In the genomic region with DNA sequence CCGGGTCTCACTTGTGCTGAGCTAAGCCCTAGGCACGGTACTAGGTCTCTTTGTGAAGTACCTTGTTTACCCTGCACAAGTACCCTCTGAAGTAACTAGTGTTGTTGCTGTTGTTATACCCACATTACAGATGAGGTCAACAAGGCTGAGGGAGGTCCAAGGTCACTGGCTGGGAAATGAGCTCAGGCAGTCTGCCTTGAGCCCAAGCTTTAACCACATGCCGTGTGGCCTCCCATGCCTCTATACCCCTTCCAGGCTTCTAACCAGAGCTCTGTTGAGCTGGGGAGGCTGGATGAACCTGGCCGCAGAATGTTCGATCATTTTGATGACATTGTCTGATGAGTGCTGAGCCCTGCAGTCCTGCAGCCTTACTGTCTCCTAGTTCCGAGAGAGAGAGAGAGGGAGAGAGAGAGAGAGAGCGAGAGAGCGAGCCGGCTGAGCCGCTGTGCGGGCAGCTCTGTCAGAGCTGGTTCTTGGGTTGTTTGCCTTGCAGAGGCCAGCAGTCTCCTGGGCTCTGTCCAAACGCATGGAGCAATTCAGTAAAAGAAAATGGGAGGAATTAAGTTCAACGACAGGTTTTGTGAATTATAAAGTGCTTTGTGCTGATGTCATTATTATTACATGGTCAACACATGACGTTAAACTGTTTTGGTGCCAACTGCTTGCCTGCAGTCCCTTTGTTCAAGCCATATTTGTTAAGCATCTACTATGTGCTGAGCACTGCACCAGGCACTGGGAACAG, we compare ENCODE assay signal across 10 cellular contexts. TPM values are rescaled to one million over a fixed set of nuclear protein-coding genes. Genes with fewer than 3 reads are reported as not detected.
DNase-seq lines count a peak whose midpoint lies in the region; ATAC-seq, FAIRE-seq and TF ChIP-seq lines count a peak whose summit lies in the region.
"Had no signal": no experiment of that assay in that cellular context is flagged by ENCODE, and none has a peak within 500 bp of the region (broad histone marks: within the 10 kb centered on the region; RNA-seq: fewer than 3 reads in every experiment).

No MANE protein-coding gene starts in this region.

- peaks cover 7 to 73% of the 10 kb centered on the region in 2 experiments; a peak in 4 of 5 replicates for H3K36me3 ChIP-seq in HepG2 (replicated peaks in 1 of 2; ENCODE audit: control insufficient read depth in 1 of 2, insufficient read depth in 2 of 2, low read length in 2 of 2)
- peaks cover 24 to 67% (median 52%) of the 10 kb centered on the region in 4 donors for H3K36me3 ChIP-seq in stomach

- POLR2A ChIA-PET in HepG2 (lab: Yijun Ruan, JAX) = no interaction called here

- CTCF ChIA-PET in HepG2 (lab: Yijun Ruan, JAX; ENCODE audit: low intra/inter-chr PET ratio, low total read pairs) = no interaction called here

- TF ChIP-seq POLR2A in GM12891 (IDR thresholded peaks at IDR 0.05; ENCODE audit: low read depth, low read length) (no peak), HepG2 (IDR thresholded peaks at IDR 0.05; ENCODE audit: insufficient read depth in 1 of 2, low read depth in 2 of 2, low read length in 2 of 2) (no peak), stomach (IDR thresholded peaks at IDR 0.05) (no peak)

- H3K4me3 ChIP-seq in cardiac fibroblast (replicated peaks in 1 of 2; ENCODE audit: low read depth in 2 of 2, low read length in 2 of 2) (no peak overlapping the region), HepG2 (replicated peaks in 1 of 3; ENCODE audit: insufficient read depth in 1 of 3, low read depth in 2 of 3, low read length in 3 of 3) (no peak overlapping the region), stomach (no peak overlapping the region)
- H3K4me3 ChIP-seq: SJSA1 had no signal

- TF ChIP-seq CTCF in cardiac fibroblast (IDR thresholded peaks at IDR 0.05; ENCODE audit: low read depth, low read length) = no peak
- TF ChIP-seq CTCF in HepG2 (CRISPR knock-in tag; IDR thresholded peaks at IDR 0.05) = no peak
- no peak for TF ChIP-seq CTCF in stomach (IDR thresholded peaks at IDR 0.05)

- TF ChIP-seq RAD21 in HepG2 (CRISPR knock-in tag; IDR thresholded peaks at IDR 0.05) = no peak

- WGBS in HepG2 (ENCODE audit: low lambda C conversion rate) = 72% methylated on average over 11 of the region's 14 CpGs
- WGBS in stomach, 5 donors = 30 to 50% (median 35%) methylated on average over 14 of the region's 14 CpGs

- H3K27ac ChIP-seq in HepG2 (ENCODE audit: extremely low read length, insufficient read depth, low read length) (no peak overlapping the region), stomach (peak overlapping the region in 4 of 5 donors; percentile 20 to 86 (median 57))
- H3K27ac ChIP-seq: SJSA1 had no signal

- intact Hi-C loops in HepG2 (cut with micrococcal nuclease; ENCODE audit: unreplicated experiment) (no loop called here), stomach (cut with DNase I; ENCODE audit: low total_unique reads) (no loop called here)

- in situ Hi-C loops in HepG2 (cut with HindIII; ENCODE audit: extremely low pct_ligation_motif_present, low pct_unique_long_range_greater_than_20kb) = no loop called here

- no peaks in the 10 kb centered on the region for H3K79me2 ChIP-seq in HepG2 (ENCODE audit: insufficient read depth, low read length)

- H3K27me3 ChIP-seq in HepG2 (ENCODE audit: control insufficient read depth in 1 of 2, insufficient read depth in 2 of 2, low read length in 2 of 2) (no peaks in the 10 kb centered on the region), stomach (no peaks in the 10 kb centered on the region)
- H3K27me3 ChIP-seq: SJSA1 had no signal

- no peak overlapping the region for H2AFZ ChIP-seq in HepG2 (ENCODE audit: low read length)

- DNase-seq in GM12891 (ENCODE audit: insufficient read length, low spot score) (no peak), cardiac fibroblast (ENCODE audit: low read depth in 2 of 2) (peak; percentile 71 to 89), HepG2 (ENCODE audit: low spot score) (no peak), stomach (peak; percentile 53), NOMO-1 treated with DMSO at 0.1 percent for 48 hours (lab: John Stamatoyannopoulos, UW; ENCODE audit: unreplicated experiment) (no peak), CD1c-positive myeloid dendritic cell (ENCODE audit: extremely low spot score) (no peak), SW480 (ENCODE audit: low spot score) (no peak)
- no peak for DNase-seq in stimulated activated naive CD4-positive, alpha-beta T cell treated with Interleukin-2 at 50 U/mL for 16 hours (lab: John Stamatoyannopoulos, UW)
- DNase-seq: NCI-H1694 treated with DMSO at 0.1 percent for 48 hours had no signal

- H3K4me1 ChIP-seq in HepG2 (ENCODE audit: insufficient read depth, low read length) (no peaks in the 10 kb centered on the region), stomach (peaks cover 15 to 75% (median 39%) of the 10 kb centered on the region in 4 donors)

- no peak overlapping the region for H3K9ac ChIP-seq in HepG2 (ENCODE audit: insufficient read depth, low read depth, low read length)

- ATAC-seq in HepG2 = no peak

- peak; percentile 63 for FAIRE-seq in GM12891 (lab: Jason Lieb, UNC)
- FAIRE-seq in HepG2 (lab: Jason Lieb, UNC) = no peak

- no TSS peak for BruUV-seq in HepG2 (replicated peaks; lab: Mats Ljungman, UMichigan)

- TF ChIP-seq EP300 in HepG2 (IDR thresholded peaks at IDR 0.05; ENCODE audit: low read depth in 2 of 2, low read length in 2 of 2) (no peak), HepG2 (CRISPR knock-in tag; IDR thresholded peaks at IDR 0.05; ENCODE audit: borderline replicate concordance) (no peak), stomach (IDR thresholded peaks at IDR 0.05) (peak; percentile 6)

- no peaks in the 10 kb centered on the region for H3K9me3 ChIP-seq in HepG2 (ENCODE audit: low read length)
- no peaks in the 10 kb centered on the region for H3K9me3 ChIP-seq in stomach
- H3K9me3 ChIP-seq: SJSA1 had no signal

- H4K20me1 ChIP-seq in HepG2 (ENCODE audit: insufficient read depth, low read length) = peaks cover 2% of the 10 kb centered on the region; the same call in 1 of the 2 replicates

- no peak overlapping the region for H3K4me2 ChIP-seq in HepG2 (ENCODE audit: low read depth, low read length)

TF ChIP-seq in GM12891, 5 proteins besides CTCF, POLR2A, EP300 and RAD21:
- no peak for TF ChIP-seq POU2F2 (IDR thresholded peaks at IDR 0.05; ENCODE audit: low read depth, low read length)
- TF ChIP-seq PAX5 (IDR thresholded peaks at IDR 0.05; ENCODE audit: insufficient read depth, low read length, severe bottlenecking) = no peak
- TF ChIP-seq SPI1 (IDR thresholded peaks at IDR 0.05; ENCODE audit: low read depth, low read length) = no peak
- no peak for TF ChIP-seq POLR2AphosphoS5 (IDR thresholded peaks at IDR 0.05; ENCODE audit: low read depth, low read length)
- no peak for TF ChIP-seq TAF1 (IDR thresholded peaks at IDR 0.05; ENCODE audit: low read depth, low read length)

TF ChIP-seq in HepG2, 621 proteins besides CTCF, POLR2A, EP300 and RAD21:
- no peak for TF ChIP-seq HDAC1 (CRISPR knock-in tag; IDR thresholded peaks at IDR 0.05)
- TF ChIP-seq ZNF629 (CRISPR knock-in tag; conservative IDR thresholded peaks at IDR 0.05) = peak; percentile 85

RNA-seq across cellular contexts. Expression of a gene that starts 13.1 kb away (rescaled TPM):
- 8.5 TPM for polyA plus RNA-seq in GM12891 (2012; ENCODE audit: low read depth, missing spikeins)
- total RNA-seq in HepG2 (2016; rRNA removed; fragmentation: Illumina TruSeq; extraction: Trizol) = 7.7 and 8.9 TPM in 2 replicates
- total RNA-seq in HepG2 (2016; cell fraction: cytosol; rRNA removed; fragmentation: Illumina TruSeq; extraction: Trizol; ENCODE audit: low read depth) = 10.3 and 11.0 TPM in 2 replicates
- total RNA-seq in HepG2 (2016; cell fraction: insoluble cytoplasmic fraction; rRNA removed; fragmentation: Illumina TruSeq; extraction: Trizol) = 6.0 and 9.8 TPM in 2 replicates
- 19.5 and 19.7 TPM in 2 replicates for total RNA-seq in HepG2 (2016; cell fraction: membrane; rRNA removed; fragmentation: Illumina TruSeq; extraction: Trizol)
- total RNA-seq in HepG2 (2016; cell fraction: nucleus; rRNA removed; fragmentation: Illumina TruSeq; extraction: Trizol) = 3.2 and 3.9 TPM in 2 replicates
- polyA plus RNA-seq in HepG2 (2011; rRNA removed) = 8.0 and 9.0 TPM in 2 replicates
- 8.4 and 10.0 TPM in 2 replicates for polyA plus RNA-seq in HepG2 (2011; cell fraction: cytosol; rRNA removed)
- 10.7 and 11.2 TPM in 2 replicates for polyA plus RNA-seq in HepG2 (2011; cell fraction: nucleus; rRNA removed)
- polyA plus RNA-seq in HepG2 (2012) = 6.3 and 12.0 TPM in 2 replicates
- 11.6 and 14.1 TPM in 2 replicates for polyA plus RNA-seq in HepG2 (2016; cell fraction: cytosol; fragmentation: Illumina TruSeq; extraction: Trizol; ENCODE audit: low read depth)
- polyA plus RNA-seq in HepG2 (2016; cell fraction: insoluble cytoplasmic fraction; fragmentation: Illumina TruSeq; extraction: Trizol; ENCODE audit: low read depth) = 8.9 and 10.0 TPM in 2 replicates
- polyA plus RNA-seq in HepG2 (2016; cell fraction: membrane; fragmentation: Illumina TruSeq; extraction: Trizol; ENCODE audit: low read depth) = 19.2 and 20.7 TPM in 2 replicates
- 8.8 and 10.0 TPM in 2 replicates for polyA plus RNA-seq in HepG2 (2016; cell fraction: nucleus; fragmentation: Illumina TruSeq; extraction: Trizol; ENCODE audit: insufficient read depth, low read depth)
- polyA minus RNA-seq in HepG2 (2011; rRNA and poly(A)+ RNA removed; ENCODE audit: low replicate concordance) = 4.9 and 11.8 TPM in 2 replicates
- polyA minus RNA-seq in HepG2 (2011; cell fraction: cytosol; rRNA and poly(A)+ RNA removed) = 5.5 and 5.9 TPM in 2 replicates
- 10.7 and 11.3 TPM in 2 replicates for polyA minus RNA-seq in HepG2 (2011; cell fraction: nucleus; rRNA and poly(A)+ RNA removed)
- 100 to 1,000 TPM in 1 of 5 donors, 10 to 100 TPM in 4; 10.3 to 145 (median 21.6) TPM for total RNA-seq in stomach
- polyA plus RNA-seq in stomach = 10 to 100 TPM; 18.5 to 82.5 (median 41.5) TPM

Comparison
In these comparisons a context has a peak if more than half of its experiments do, and no peak if none do; other contexts are left out.
1. DNase-seq: peak in cardiac fibroblast (2 of 2) and stomach (single experiment); none in GM12891 (single experiment), HepG2 (single experiment), NOMO-1 treated with DMSO at 0.1 percent for 48 hours (single experiment), stimulated activated naive CD4-positive, alpha-beta T cell treated with Interleukin-2 at 50 U/mL for 16 hours (single experiment), CD1c-positive myeloid dendritic cell (single experiment) and SW480 (single experiment).